ENCODE assay signal across 29 cellular contexts in genomic region chr4:12902735-12903134, GRCh38.
"Had no signal": no experiment of that assay in that cellular context is flagged by ENCODE, and none has a peak within 500 bp of the region (broad histone marks: within the 10 kb centered on the region; RNA-seq: fewer than 3 reads in every experiment).

No MANE protein-coding gene starts in this region.

- H3K36me3 Mint-ChIP-seq: activated naive CD4-positive, alpha-beta T cell treated with anti-CD3 and anti-CD28 coated beads, Interleukin-2, amount 10 ng/mL, durations not matched to agents 7 days and 5 days; activated naive CD8-positive, alpha-beta T cell treated with anti-CD3 and anti-CD28 coated beads, Interleukin-2, amount 10 ng/mL, durations not matched to agents 7 days and 5 days; brain had no signal

- H3K4me3 Mint-ChIP-seq: activated CD4-positive, alpha-beta memory T cell treated with anti-CD3 and anti-CD28 coated beads, Interleukin-2, amount 10 ng/mL, durations not matched to agents 7 days and 5 days; activated CD4-positive, alpha-beta T cell treated with anti-CD3 and anti-CD28 coated beads, Interleukin-2, amount 10 ng/mL, durations not matched to agents 7 days and 5 days; activated naive CD4-positive, alpha-beta T cell treated with anti-CD3 and anti-CD28 coated beads, Interleukin-2, amount 10 ng/mL, durations not matched to agents 7 days and 5 days; activated naive CD8-positive, alpha-beta T cell treated with anti-CD3 and anti-CD28 coated beads, Interleukin-2, amount 10 ng/mL, durations not matched to agents 7 days and 5 days; activated T-cell treated with anti-CD3 and anti-CD28 coated beads, Interleukin-2, amount 50 U/mL, for 24 hours; activated T-cell treated with anti-CD3 and anti-CD28 coated beads, Interleukin-2, amount 50 U/mL, for 72 hours; brain; endodermal cell had no signal

- H3K27ac ChIP-seq: ascending aorta, breast epithelium, cardiac muscle cell, colonic mucosa, gastrocnemius medialis, heart left ventricle had no signal

- H3K4me1 Mint-ChIP-seq: activated CD4-positive, alpha-beta memory T cell treated with anti-CD3 and anti-CD28 coated beads, Interleukin-2, amount 10 ng/mL, durations not matched to agents 7 days and 5 days; activated CD4-positive, alpha-beta T cell treated with anti-CD3 and anti-CD28 coated beads, Interleukin-2, amount 10 ng/mL, durations not matched to agents 7 days and 5 days; activated naive CD4-positive, alpha-beta T cell treated with anti-CD3 and anti-CD28 coated beads, Interleukin-2, amount 10 ng/mL, durations not matched to agents 7 days and 5 days; activated naive CD8-positive, alpha-beta T cell treated with anti-CD3 and anti-CD28 coated beads, Interleukin-2, amount 10 ng/mL, durations not matched to agents 7 days and 5 days; brain had no signal

- H3K9me3 ChIP-seq: ascending aorta, breast epithelium, colonic mucosa, gastrocnemius medialis, heart left ventricle had no signal

- ATAC-seq: activated naive CD4-positive, alpha-beta T cell treated with anti-CD3 and anti-CD28 coated beads, Interleukin-2, amount 50 U/mL, for 72 hours; activated T-cell treated with anti-CD3 and anti-CD28 coated beads, Interleukin-2, amount 50 U/mL, for 72 hours; esophagus mucosa; gastrocnemius medialis; heart left ventricle had no signal

- H3K27me3 Mint-ChIP-seq: activated CD4-positive, alpha-beta memory T cell treated with anti-CD3 and anti-CD28 coated beads, Interleukin-2, amount 10 ng/mL, durations not matched to agents 7 days and 5 days; activated CD4-positive, alpha-beta T cell treated with anti-CD3 and anti-CD28 coated beads, Interleukin-2, amount 10 ng/mL, durations not matched to agents 7 days and 5 days; activated naive CD4-positive, alpha-beta T cell treated with anti-CD3 and anti-CD28 coated beads, Interleukin-2, amount 10 ng/mL, durations not matched to agents 7 days and 5 days; activated naive CD8-positive, alpha-beta T cell treated with anti-CD3 and anti-CD28 coated beads, Interleukin-2, amount 10 ng/mL, durations not matched to agents 7 days and 5 days; activated T-cell treated with anti-CD3 and anti-CD28 coated beads, Interleukin-2, amount 50 U/mL, for 24 hours; brain had no signal

- H3K9me3 Mint-ChIP-seq: activated CD4-positive, alpha-beta memory T cell treated with anti-CD3 and anti-CD28 coated beads, Interleukin-2, amount 10 ng/mL, durations not matched to agents 7 days and 5 days had no signal

- H3K27me3 ChIP-seq: ascending aorta, breast epithelium, cardiac muscle cell, colonic mucosa, gastrocnemius medialis, heart left ventricle had no signal

- H3K4me1 ChIP-seq: ascending aorta, breast epithelium, colonic mucosa, gastrocnemius medialis, heart left ventricle had no signal

- H3K36me3 ChIP-seq: ascending aorta, breast epithelium, cardiac muscle cell, colonic mucosa, gastrocnemius medialis, heart left ventricle had no signal

- DNase-seq: activated CD4-positive, alpha-beta memory T cell treated with anti-CD3 and anti-CD28 coated beads, Interleukin-2, amount 10 ng/mL, durations not matched to agents 7 days and 5 days; activated CD4-positive, alpha-beta T cell treated with anti-CD3 and anti-CD28 coated beads for 1 hour; activated CD4-positive, alpha-beta T cell treated with anti-CD3 and anti-CD28 coated beads for 4 hours; activated CD4-positive, alpha-beta T cell treated with anti-CD3 and anti-CD28 coated beads, Interleukin-2, amount 10 ng/mL, durations not matched to agents 7 days and 5 days; activated CD4-positive, alpha-beta T cell treated with anti-CD3 and anti-CD28 coated beads, Interleukin-2, amount 50 U/mL, for 4 hours; activated CD8-positive, alpha-beta memory T cell treated with anti-CD3 and anti-CD28 coated beads, Interleukin-2, amount 50 U/mL, for 48 hours; activated gamma-delta T cell; activated naive CD4-positive, alpha-beta T cell; activated naive CD4-positive, alpha-beta T cell treated with anti-CD3 and anti-CD28 coated beads, Interleukin-2, amount 10 ng/mL, durations not matched to agents 7 days and 5 days; activated naive CD8-positive, alpha-beta T cell treated with anti-CD3 and anti-CD28 coated beads, Interleukin-2, amount 10 ng/mL, durations not matched to agents 7 days and 5 days; activated T-cell treated with anti-CD3 and anti-CD28 coated beads for 4 hours; activated T-cell treated with anti-CD3 and anti-CD28 coated beads, Interleukin-2, amount 50 U/mL, for 24 hours; activated T-cell treated with anti-CD3 and anti-CD28 coated beads, Interleukin-2, amount 50 U/mL, for 72 hours; central memory CD4-positive, alpha-beta T cell; cerebellar nuclear complex; colonic mucosa; effector memory CD4-positive, alpha-beta T cell; endodermal cell; foreskin fibroblast; gastrocnemius medialis; glutamatergic neuron; heart left ventricle; T-helper 2 cell had no signal

- H3K4me3 ChIP-seq: ascending aorta, breast epithelium, cardiac muscle cell, colonic mucosa, gastrocnemius medialis, heart left ventricle had no signal

- H3K27ac Mint-ChIP-seq: activated CD4-positive, alpha-beta memory T cell treated with anti-CD3 and anti-CD28 coated beads, Interleukin-2, amount 10 ng/mL, durations not matched to agents 7 days and 5 days; activated CD4-positive, alpha-beta T cell treated with anti-CD3 and anti-CD28 coated beads, Interleukin-2, amount 10 ng/mL, durations not matched to agents 7 days and 5 days; activated naive CD4-positive, alpha-beta T cell treated with anti-CD3 and anti-CD28 coated beads, Interleukin-2, amount 10 ng/mL, durations not matched to agents 7 days and 5 days; activated naive CD4-positive, alpha-beta T cell treated with anti-CD3 and anti-CD28 coated beads, Interleukin-2, amount 50 U/mL, for 72 hours; activated naive CD8-positive, alpha-beta T cell treated with anti-CD3 and anti-CD28 coated beads, Interleukin-2, amount 10 ng/mL, durations not matched to agents 7 days and 5 days; activated T-cell treated with anti-CD3 and anti-CD28 coated beads, Interleukin-2, amount 50 U/mL, for 24 hours; activated T-cell treated with anti-CD3 and anti-CD28 coated beads, Interleukin-2, amount 50 U/mL, for 72 hours; brain; endodermal cell had no signal
